ENCODE assay signal across 8 cellular contexts in genomic region chr5:22625451-22625850, GRCh38.
"Had no signal": no experiment of that assay in that cellular context is flagged by ENCODE, and none has a peak within 500 bp of the region (broad histone marks: within the 10 kb centered on the region; RNA-seq: fewer than 3 reads in every experiment).

No MANE protein-coding gene starts in this region.

- H3K4me3 ChIP-seq: GM23248, HAP-1 had no signal

- H2AFZ ChIP-seq: GM23248 had no signal

- H3K27ac ChIP-seq: GM23248, HL-60 had no signal

- H3K4me1 ChIP-seq: HAP-1 had no signal

- H3K36me3 ChIP-seq: HAP-1 had no signal

- H3K9ac ChIP-seq: GM23248 had no signal

- DNase-seq: GM23248, GOT3, H7, HFFc6 had no signal

- H3K9me3 ChIP-seq: HAP-1 had no signal

- ATAC-seq: HCT116, HepG2 had no signal
